ENCODE assay signal across 9 cellular contexts in the genomic region with DNA sequence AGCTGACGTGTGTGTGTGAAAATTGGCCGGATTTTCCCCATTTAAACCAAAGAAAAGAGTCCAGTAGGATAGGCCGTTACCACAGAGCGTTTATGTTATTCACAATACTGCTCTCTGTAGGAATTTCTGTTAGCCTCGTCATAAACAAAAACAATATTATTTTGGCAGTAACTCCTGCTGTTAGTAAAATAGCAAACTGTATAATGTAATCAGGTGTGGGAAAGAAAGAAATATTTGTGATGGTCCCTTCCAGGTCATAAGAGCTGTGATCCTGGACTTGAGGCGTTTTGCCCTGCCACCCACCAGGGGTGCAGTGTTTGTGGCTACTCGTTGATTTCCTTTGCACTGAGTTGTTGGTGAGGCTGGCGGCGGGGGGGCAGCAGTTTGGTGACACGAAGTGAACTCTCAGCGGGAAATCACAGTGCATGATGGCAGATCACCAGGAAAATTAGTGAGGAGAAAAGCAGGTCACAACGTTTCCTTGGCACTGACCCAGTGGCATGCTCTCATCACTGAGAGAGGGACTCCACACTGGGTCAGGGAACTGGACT. TPM values are rescaled to one million over a fixed set of nuclear protein-coding genes. Genes with fewer than 3 reads are reported as not detected.
DNase-seq lines count a peak whose midpoint lies in the region; ATAC-seq, FAIRE-seq and TF ChIP-seq lines count a peak whose summit lies in the region.
"Had no signal": no experiment of that assay in that cellular context is flagged by ENCODE, and none has a peak within 500 bp of the region (broad histone marks: within the 10 kb centered on the region; RNA-seq: fewer than 3 reads in every experiment).

No MANE protein-coding gene starts in this region.

- peaks cover 3% of the 10 kb centered on the region for H3K36me3 Mint-ChIP-seq in activated naive CD8-positive, alpha-beta T cell
- no peaks in the 10 kb centered on the region for H3K36me3 Mint-ChIP-seq in activated naive CD8-positive, alpha-beta T cell treated with anti-CD3 and anti-CD28 coated beads, Interleukin-2, amount 50 U/mL, for 24 hours (ENCODE audit: low read depth)

- H3K9me3 Mint-ChIP-seq in activated naive CD8-positive, alpha-beta T cell (ENCODE audit: low read depth) = no peaks in the 10 kb centered on the region
- no peaks in the 10 kb centered on the region for H3K9me3 Mint-ChIP-seq in activated naive CD8-positive, alpha-beta T cell treated with anti-CD3 and anti-CD28 coated beads, Interleukin-2, amount 50 U/mL, for 24 hours

- H3K4me3 Mint-ChIP-seq in activated naive CD8-positive, alpha-beta T cell = peak overlapping the region; percentile 30
- no peak overlapping the region for H3K4me3 Mint-ChIP-seq in activated naive CD8-positive, alpha-beta T cell treated with anti-CD3 and anti-CD28 coated beads, Interleukin-2, amount 50 U/mL, for 24 hours

- H3K9me3 ChIP-seq in aorta (ENCODE audit: control insufficient read depth, low read length) = no peaks in the 10 kb centered on the region

- no peak for FAIRE-seq in D721Med (lab: Jason Lieb, UNC)

- ATAC-seq in activated naive CD8-positive, alpha-beta T cell treated with anti-CD3 and anti-CD28 coated beads, Interleukin-2, amount 50 U/mL, for 24 hours = no peak
- no peak for ATAC-seq in aorta (ENCODE audit: low FRiP score)
- no peak for ATAC-seq in GM21737 (IDR thresholded peaks at IDR 0.05; ENCODE audit: unreplicated experiment)

- no peak for TF ChIP-seq CTCF in D721Med (IDR thresholded peaks at IDR 0.05; ENCODE audit: insufficient read depth, missing control alignments)

- intact Hi-C loops in aorta (cut with DNase I) = loop anchor here in 1 of 2 donors (5.0 kb wide), 1 partner anchor 51 kb away; no protein-coding TSS in a partner anchor

- no peaks in the 10 kb centered on the region for H3K36me3 ChIP-seq in aorta (ENCODE audit: control insufficient read depth in 1 of 2, insufficient read depth in 2 of 2, low read length in 1 of 2)

- H3K4me1 Mint-ChIP-seq in activated naive CD8-positive, alpha-beta T cell (ENCODE audit: low read depth) = peaks cover 29% of the 10 kb centered on the region
- H3K4me1 Mint-ChIP-seq in activated naive CD8-positive, alpha-beta T cell treated with anti-CD3 and anti-CD28 coated beads, Interleukin-2, amount 50 U/mL, for 24 hours = peaks cover 16% of the 10 kb centered on the region

- no peaks in the 10 kb centered on the region for H3K27me3 ChIP-seq in aorta (ENCODE audit: control insufficient read depth in 1 of 2, insufficient read depth in 2 of 2, low read length in 1 of 2)

- no peak overlapping the region for H3K27ac Mint-ChIP-seq in activated naive CD8-positive, alpha-beta T cell
- H3K27ac Mint-ChIP-seq in activated naive CD8-positive, alpha-beta T cell treated with anti-CD3 and anti-CD28 coated beads, Interleukin-2, amount 50 U/mL, for 24 hours = no peak overlapping the region

- H3K27me3 Mint-ChIP-seq in activated naive CD8-positive, alpha-beta T cell = no peaks in the 10 kb centered on the region
- H3K27me3 Mint-ChIP-seq in activated naive CD8-positive, alpha-beta T cell treated with anti-CD3 and anti-CD28 coated beads, Interleukin-2, amount 50 U/mL, for 24 hours = no peaks in the 10 kb centered on the region

- H3K27ac ChIP-seq in aorta (ENCODE audit: low read depth in 1 of 2, low read length in 2 of 2) = peak overlapping the region in 1 of 2 donors; percentile 12

- peaks cover 5 to 12% of the 10 kb centered on the region in 2 donors for H3K4me1 ChIP-seq in aorta (ENCODE audit: control insufficient read depth in 1 of 2, insufficient read depth in 2 of 2, low read length in 2 of 2)

- DNase-seq in activated naive CD8-positive, alpha-beta T cell treated with anti-CD3 and anti-CD28 coated beads, Interleukin-2, amount 50 U/mL, for 24 hours = no peak
- peak; percentile 75 for DNase-seq in cerebellum (ENCODE audit: low spot score)
- peak; percentile 57 for DNase-seq in mucosa of gallbladder (ENCODE audit: low spot score)
- DNase-seq in aorta = peak in 1 of 2 donors; percentile 67
- DNase-seq in D721Med (ENCODE audit: insufficient read length, low spot score) = no peak
- DNase-seq in HPDE6-E6E7 (ENCODE audit: extremely low spot score) = no peak
- DNase-seq: GF-D8 had no signal

- 2 to 3% methylated on average over 12 of the region's 12 CpGs for WGBS in aorta, 2 donors

- peak overlapping the region; percentile 27 to 79 for H3K4me3 ChIP-seq in aorta (ENCODE audit: low read length in 2 of 2)

RNA-seq across cellular contexts. Expression of a gene that starts 2.8 kb away (rescaled TPM):
- total RNA-seq in cerebellum = 12.1 TPM
- 40.1 TPM for total RNA-seq in mucosa of gallbladder
- total RNA-seq in aorta = 10 to 100 TPM; 14.4 to 15.4 TPM
- polyA plus RNA-seq in aorta = 100 to 1,000 TPM in 1 of 2 donors, 10 to 100 TPM in 1; 12.4 to 100 TPM

Comparison
In these comparisons a context has a peak if more than half of its experiments do, and no peak if none do; other contexts are left out.
1. DNase-seq: peak in cerebellum (single experiment) and mucosa of gallbladder (single experiment); none in activated naive CD8-positive, alpha-beta T cell treated with anti-CD3 and anti-CD28 coated beads, Interleukin-2, amount 50 U/mL, for 24 hours (single experiment), D721Med (single experiment) and HPDE6-E6E7 (single experiment).